ENCODE assay signal across 8 cellular contexts in the genomic region with DNA sequence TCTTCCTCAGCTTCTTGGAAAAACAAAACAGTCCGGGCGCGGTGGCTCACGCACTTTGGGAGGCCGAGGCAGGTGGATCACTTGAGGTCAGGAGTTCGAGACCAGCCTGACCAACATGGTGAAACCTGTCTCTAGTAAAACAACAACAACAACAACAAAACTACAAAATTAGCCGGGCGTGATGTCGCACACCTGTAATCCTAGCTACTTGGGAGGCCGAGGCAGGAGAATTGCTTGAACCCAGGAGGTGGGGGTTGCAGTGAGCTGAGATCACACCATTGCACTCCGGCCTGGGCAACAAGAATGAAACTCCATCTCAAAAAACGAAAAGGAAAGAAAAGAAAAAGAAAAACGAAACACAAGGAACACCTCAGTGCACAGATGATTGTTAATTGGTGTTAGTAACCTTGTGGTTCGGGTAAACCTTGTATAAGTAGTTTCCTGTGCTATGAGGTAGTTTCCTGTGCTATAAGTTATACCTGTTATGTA. TPM values are rescaled to one million over a fixed set of nuclear protein-coding genes. Genes with fewer than 3 reads are reported as not detected.
DNase-seq lines count a peak whose midpoint lies in the region; ATAC-seq and TF ChIP-seq lines count a peak whose summit lies in the region.
"Not testable (repeated sequence)": the region's sequence is repeated elsewhere in the genome, so short reads cannot be mapped to it uniquely, and the experiment has no call there.

No MANE protein-coding gene starts in this region.

- not testable (repeated sequence) for BruUV-seq in Caco-2 (replicated peaks; lab: Mats Ljungman, UMichigan)

- not testable (repeated sequence) for H3K27me3 ChIP-seq in Caco-2 (replicated peaks; ENCODE audit: control insufficient read depth, insufficient read depth, low read length); right lobe of liver
- peaks cover 12% of the 10 kb centered on the region for H3K27me3 ChIP-seq in HUES6 (ENCODE audit: control insufficient read depth, insufficient read depth, low read length)

- CTCF ChIA-PET in Caco-2 (lab: Charles Lee) = interaction anchor here (1.4 kb wide), 1 partner anchor 134 kb away, joined by 7 read pairs; the partner anchor contains the start of gene TMBIM4

- DNase-seq in Caco-2, right lobe of liver: not testable (repeated sequence)
- peak; percentile 24 for DNase-seq in activated CD4-positive, alpha-beta T cell treated with anti-CD3 and anti-CD28 coated beads for 48 hours
- peak; percentile 68 for DNase-seq in central memory CD4-positive, alpha-beta T cell
- peak; percentile 40 for DNase-seq in stimulated activated CD8-positive, alpha-beta memory T cell treated with anti-CD3 and anti-CD28 coated beads, Interleukin-4, amount 100 ng/mL, for 48 hours

- not testable (repeated sequence) for H3K4me1 ChIP-seq in Caco-2
- H3K4me1 ChIP-seq in HUES6 (ENCODE audit: control insufficient read depth, insufficient read depth, low read length) (0 out of 2 replicates have a peak, but pooled peaks cover 13% of the 10 kb centered on the region), right lobe of liver (peaks cover 0 to 14% (median 0%) of the 10 kb centered on the region in 4 donors)

- POLR2A ChIA-PET in Caco-2 (lab: Charles Lee) = interaction anchor here (0.6 to 1.4 kb wide), 3 partner anchors 34 to 134 kb away, joined by 3 to 6 read pairs (median 3); partner anchors contain the start of gene TMBIM4

- intact Hi-C loops in Caco-2 (cut with micrococcal nuclease; ENCODE audit: unreplicated experiment); right lobe of liver (cut with DNase I): not testable (repeated sequence)

- not testable (repeated sequence) for H3K9me3 Mint-ChIP-seq in Caco-2 (ENCODE audit: unreplicated experiment)

- H3K27ac ChIP-seq in HUES6 (ENCODE audit: low read depth, low read length) = not testable (repeated sequence)
- H3K27ac ChIP-seq in right lobe of liver = peak overlapping the region in 1 of 3 donors; percentile 77

- TF ChIP-seq POLR2A in right lobe of liver (IDR thresholded peaks at IDR 0.05) = not testable (repeated sequence)

- peaks cover 12% of the 10 kb centered on the region for H3K4me1 Mint-ChIP-seq in Caco-2 (ENCODE audit: low read depth, unreplicated experiment)

- not testable (repeated sequence) for H3K9ac ChIP-seq in HUES6 (ENCODE audit: low read length)

- not testable (repeated sequence) for H3K36me3 ChIP-seq in Caco-2 (ENCODE audit: control insufficient read depth, insufficient read depth, low read length); right lobe of liver
- peaks cover 15% of the 10 kb centered on the region for H3K36me3 ChIP-seq in HUES6 (ENCODE audit: control insufficient read depth, insufficient read depth, low read length)

- peaks cover 12% of the 10 kb centered on the region for H3K27me3 Mint-ChIP-seq in Caco-2 (ENCODE audit: insufficient read depth, unreplicated experiment)

- not testable (repeated sequence) for TF ChIP-seq CTCF in Caco-2 (IDR thresholded peaks at IDR 0.05; ENCODE audit: insufficient read depth in 1 of 2, low read depth in 1 of 2, low read length in 1 of 2, severe bottlenecking in 1 of 2, unreplicated experiment in 1 of 2); right lobe of liver (IDR thresholded peaks at IDR 0.05)

- ATAC-seq in GM19328 (IDR thresholded peaks at IDR 0.05; ENCODE audit: unreplicated experiment) = peak; percentile 34
- ATAC-seq in HG02678 (IDR thresholded peaks at IDR 0.05; ENCODE audit: unreplicated experiment) = peak; percentile 39
- ATAC-seq in right lobe of liver = not testable (repeated sequence)

- peak overlapping the region; percentile 95 for H3K4me3 Mint-ChIP-seq in Caco-2 (ENCODE audit: unreplicated experiment)

- not testable (repeated sequence) for H3K36me3 Mint-ChIP-seq in Caco-2 (ENCODE audit: insufficient read depth, unreplicated experiment)

- H3K4me3 ChIP-seq in Caco-2 (ENCODE audit: low read depth, low read length) = peak overlapping the region; percentile 49; the same call in 1 of the 2 replicates
- H3K4me3 ChIP-seq in HUES6 (ENCODE audit: low read depth, low read length) = peak overlapping the region; percentile 96
- H3K4me3 ChIP-seq in right lobe of liver = peak overlapping the region in 2 of 3 donors; percentile 74 to 79

- H3K9me3 ChIP-seq in Caco-2; HUES6 (ENCODE audit: control insufficient read depth, insufficient read depth, low read depth, low read length); right lobe of liver: not testable (repeated sequence)

- H3K27ac Mint-ChIP-seq in Caco-2 (ENCODE audit: unreplicated experiment) = peak overlapping the region; percentile 92

- WGBS in right lobe of liver (ENCODE audit: insufficient coverage, low coverage, low lambda C conversion rate, missing lambda C conversion rate) = 66% methylated on average over 14 of the region's 14 CpGs

RNA-seq across cellular contexts. Expression of gene HELB, which starts 1.1 kb away (rescaled TPM):
- 3.4 and 3.9 TPM in 2 replicates for total RNA-seq in Caco-2 (2022)
- 1 to 10 TPM; 1.5 to 4.2 (median 3.3) TPM for total RNA-seq in right lobe of liver
